Comparison of ENCODE assay signal across 8 cellular contexts in the genomic region with DNA sequence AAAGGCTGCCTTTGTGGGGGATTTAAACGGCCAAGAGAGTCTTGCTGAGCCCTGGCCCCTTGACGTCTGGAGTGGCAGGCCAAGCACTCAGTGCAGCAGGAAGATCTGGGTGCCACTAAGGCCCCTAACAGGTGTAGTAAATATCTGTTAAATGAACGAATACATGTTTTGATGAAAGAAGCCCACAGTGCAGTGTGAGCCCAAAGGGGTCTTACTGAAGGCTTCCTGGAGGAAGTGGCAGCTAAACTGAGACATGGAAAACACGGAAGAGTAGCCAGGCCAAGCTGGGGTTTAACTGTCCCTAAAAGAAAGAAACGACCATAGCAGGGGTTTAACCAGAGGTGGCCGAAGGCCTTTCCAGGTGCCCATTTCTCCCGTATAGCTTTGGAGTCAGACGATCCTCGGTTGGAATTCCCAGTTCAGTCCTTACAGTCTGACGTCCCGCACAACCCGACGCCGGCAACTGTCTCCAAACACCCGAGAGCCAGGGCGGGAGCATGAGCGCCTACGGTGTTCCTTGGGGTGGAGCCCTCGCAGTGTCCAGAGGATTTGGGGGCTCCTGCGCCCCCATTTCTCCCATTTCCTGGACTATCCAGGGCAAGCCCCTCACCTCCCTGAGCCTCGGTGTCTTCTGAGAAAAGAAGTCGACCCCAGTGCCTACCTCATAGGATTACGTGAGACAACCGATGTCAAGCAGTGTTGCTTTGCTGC. TPM values are rescaled to one million over a fixed set of nuclear protein-coding genes. Genes with fewer than 3 reads are reported as not detected.
DNase-seq lines count a peak whose midpoint lies in the region; ATAC-seq and TF ChIP-seq lines count a peak whose summit lies in the region.

No MANE protein-coding gene starts in this region.

- H3K9me3 Mint-ChIP-seq in activated T-helper 1 cell treated with anti-CD3 and anti-CD28 coated beads, Interleukin-12 subunit alpha, Interleukin-12 subunit beta, Interleukin-2, Interleukin-4 antibody, amounts not matched to agents 30 ng/mL and 10 ng/mL and 1 ng/mL, durations not matched to agents 14 hours and 24 hours and 36 hours = no peaks in the 10 kb centered on the region

- peaks cover 33% of the 10 kb centered on the region for H3K27me3 Mint-ChIP-seq in activated T-helper 1 cell treated with anti-CD3 and anti-CD28 coated beads, Interleukin-12 subunit alpha, Interleukin-12 subunit beta, Interleukin-2, Interleukin-4 antibody, amounts not matched to agents 30 ng/mL and 10 ng/mL and 1 ng/mL, durations not matched to agents 14 hours and 24 hours and 36 hours (ENCODE audit: insufficient read depth)

- peak overlapping the region; percentile 64 for H3K27ac Mint-ChIP-seq in activated T-helper 1 cell treated with anti-CD3 and anti-CD28 coated beads, Interleukin-12 subunit alpha, Interleukin-12 subunit beta, Interleukin-2, Interleukin-4 antibody, amounts not matched to agents 30 ng/mL and 10 ng/mL and 1 ng/mL, durations not matched to agents 14 hours and 24 hours and 36 hours

- intact Hi-C loops in activated T-helper 1 cell treated with anti-CD3 and anti-CD28 coated beads, Interleukin-12 subunit alpha, Interleukin-12 subunit beta, Interleukin-2, Interleukin-4 antibody, amounts not matched to agents 30 ng/mL and 10 ng/mL and 1 ng/mL, durations not matched to agents 14 hours and 24 hours and 36 hours (cut with micrococcal nuclease) = loop anchor here (1.0 to 10.0 kb wide), 8 partner anchors 22 to 642 kb away; partner anchors contain the start of genes ARF4, DENND6A, FLNB and HTD2
- intact Hi-C loops in right cardiac atrium (cut with DNase I) = loop anchor here in 2 of 4 donors (5.0 kb wide), 1 partner anchor 66 kb away; no protein-coding TSS in a partner anchor

- no peaks in the 10 kb centered on the region for H3K36me3 ChIP-seq in smooth muscle cell (ENCODE audit: low read depth)

- H3K27ac ChIP-seq in right cardiac atrium (ENCODE audit: low read length) = peak overlapping the region; percentile 44
- no peak overlapping the region for H3K27ac ChIP-seq in smooth muscle cell (ENCODE audit: low read depth)

- peak overlapping the region; percentile 43 for H3K9ac ChIP-seq in smooth muscle cell (ENCODE audit: low read depth)

- 14% methylated on average over 24 of the region's 24 CpGs for WGBS in right cardiac atrium
- WGBS in smooth muscle cell (ENCODE audit: low lambda C conversion rate) = 18% methylated on average over 24 of the region's 24 CpGs

- ATAC-seq in right cardiac atrium = peak; percentile 2 to 7

- H3K36me3 Mint-ChIP-seq in activated T-helper 1 cell treated with anti-CD3 and anti-CD28 coated beads, Interleukin-12 subunit alpha, Interleukin-12 subunit beta, Interleukin-2, Interleukin-4 antibody, amounts not matched to agents 30 ng/mL and 10 ng/mL and 1 ng/mL, durations not matched to agents 14 hours and 24 hours and 36 hours (ENCODE audit: low read depth) = no peaks in the 10 kb centered on the region

- H3K4me1 ChIP-seq in right cardiac atrium (ENCODE audit: control insufficient read depth, insufficient read depth, low read length) (no peaks in the 10 kb centered on the region), smooth muscle cell (ENCODE audit: low read depth) (peaks cover 10% of the 10 kb centered on the region)

- H3K4me1 Mint-ChIP-seq in activated T-helper 1 cell treated with anti-CD3 and anti-CD28 coated beads, Interleukin-12 subunit alpha, Interleukin-12 subunit beta, Interleukin-2, Interleukin-4 antibody, amounts not matched to agents 30 ng/mL and 10 ng/mL and 1 ng/mL, durations not matched to agents 14 hours and 24 hours and 36 hours (ENCODE audit: low read depth) = peaks cover 13% of the 10 kb centered on the region

- peak overlapping the region; percentile 86 for H3K4me3 Mint-ChIP-seq in activated T-helper 1 cell treated with anti-CD3 and anti-CD28 coated beads, Interleukin-12 subunit alpha, Interleukin-12 subunit beta, Interleukin-2, Interleukin-4 antibody, amounts not matched to agents 30 ng/mL and 10 ng/mL and 1 ng/mL, durations not matched to agents 14 hours and 24 hours and 36 hours

- DNase-seq in DMS 273 (lab: John Stamatoyannopoulos, UW; ENCODE audit: unreplicated experiment) (peak; percentile 36), DMS 273 treated with DMSO at 0.1 percent for 48 hours (lab: John Stamatoyannopoulos, UW) (no peak), right cardiac atrium (peak; percentile 33 to 64 (median 63)), smooth muscle cell (lab: John Stamatoyannopoulos, UW; ENCODE audit: unreplicated experiment) (no peak), NCI-H128 (lab: John Stamatoyannopoulos, UW; ENCODE audit: unreplicated experiment) (no peak), NCI-H345 (lab: John Stamatoyannopoulos, UW) (no peak), putamen (ENCODE audit: low spot score) (no peak)
- no peak for DNase-seq in activated T-helper 1 cell treated with anti-CD3 and anti-CD28 coated beads, Interleukin-12 subunit alpha, Interleukin-12 subunit beta, Interleukin-2, Interleukin-4 antibody, amounts not matched to agents 30 ng/mL and 10 ng/mL and 1 ng/mL, durations not matched to agents 14 hours and 24 hours and 36 hours (ENCODE audit: low spot score)

- H3K4me2 ChIP-seq in smooth muscle cell = peak overlapping the region; percentile 96

- H4K20me1 ChIP-seq in smooth muscle cell (ENCODE audit: low read depth) = no peaks in the 10 kb centered on the region

- no peaks in the 10 kb centered on the region for H3K27me3 ChIP-seq in right cardiac atrium (ENCODE audit: control insufficient read depth, insufficient read depth)
- peaks cover 5% of the 10 kb centered on the region for H3K27me3 ChIP-seq in smooth muscle cell (ENCODE audit: low read depth)

- H2AFZ ChIP-seq in smooth muscle cell (ENCODE audit: low read depth) = peak overlapping the region; percentile 97

- no peak for TF ChIP-seq CTCF in smooth muscle cell (IDR thresholded peaks at IDR 0.05; ENCODE audit: borderline replicate concordance, insufficient read depth, poor library complexity, severe bottlenecking)

- H3K9me3 ChIP-seq in right cardiac atrium (ENCODE audit: control insufficient read depth, low read length) = no peaks in the 10 kb centered on the region
- no peaks in the 10 kb centered on the region for H3K9me3 ChIP-seq in smooth muscle cell (replicated peaks; ENCODE audit: low read depth)

- H3K4me3 ChIP-seq in right cardiac atrium (ENCODE audit: low read length) = peak overlapping the region; percentile 79
- peak overlapping the region; percentile 96 for H3K4me3 ChIP-seq in smooth muscle cell

- no peaks in the 10 kb centered on the region for H3K79me2 ChIP-seq in smooth muscle cell (ENCODE audit: low read depth)

- H3F3A ChIP-seq in smooth muscle cell (ENCODE audit: low read depth) = no peaks in the 10 kb centered on the region

RNA-seq across cellular contexts. Expression of gene ABHD6, which starts 0.9 kb away (rescaled TPM):
- total RNA-seq in activated T-helper 1 cell treated with anti-CD3 and anti-CD28 coated beads, Interleukin-12 subunit alpha, Interleukin-12 subunit beta, Interleukin-2, Interleukin-4 antibody, amounts not matched to agents 30 ng/mL and 10 ng/mL and 1 ng/mL, durations not matched to agents 14 hours and 24 hours and 36 hours = 9.2 and 10.1 TPM in 2 replicates
- total RNA-seq in right cardiac atrium (10 to 100 TPM in 3 of 4 donors, 1 to 10 TPM in 1; 6.1 to 13.4 (median 10.8) TPM), smooth muscle cell (5.6 and 7.1 TPM in 2 replicates)
- polyA plus RNA-seq in right cardiac atrium (8.3 TPM), smooth muscle cell (3.9 and 8.8 TPM in 2 replicates)

RNA-seq across cellular contexts. Expression of gene DNASE1L3, which starts 25.9 kb away (rescaled TPM):
- not detected in 2 replicates for total RNA-seq in activated T-helper 1 cell treated with anti-CD3 and anti-CD28 coated beads, Interleukin-12 subunit alpha, Interleukin-12 subunit beta, Interleukin-2, Interleukin-4 antibody, amounts not matched to agents 30 ng/mL and 10 ng/mL and 1 ng/mL, durations not matched to agents 14 hours and 24 hours and 36 hours
- 10 to 100 TPM in 1 of 4 donors, 1 to 10 TPM in 3; 4.0 to 14.7 (median 6.3) TPM for total RNA-seq in right cardiac atrium
- polyA plus RNA-seq in right cardiac atrium = 15.6 TPM
- 0.63 TPM in 1 of 2 replicates, not detected in the other for total RNA-seq in smooth muscle cell
- polyA plus RNA-seq in smooth muscle cell = 1.1 and 2.0 TPM in 2 replicates

Comparison
In these comparisons a context has a peak if more than half of its experiments do, and no peak if none do; other contexts are left out.
1. DNase-seq: peak in DMS 273 (single experiment) and right cardiac atrium (3 of 3); none in DMS 273 treated with DMSO at 0.1 percent for 48 hours (single experiment), activated T-helper 1 cell treated with anti-CD3 and anti-CD28 coated beads, Interleukin-12 subunit alpha, Interleukin-12 subunit beta, Interleukin-2, Interleukin-4 antibody, amounts not matched to agents 30 ng/mL and 10 ng/mL and 1 ng/mL, durations not matched to agents 14 hours and 24 hours and 36 hours (single experiment), smooth muscle cell (single experiment), NCI-H128 (single experiment), NCI-H345 (single experiment) and putamen (single experiment).